In the genomic region with DNA sequence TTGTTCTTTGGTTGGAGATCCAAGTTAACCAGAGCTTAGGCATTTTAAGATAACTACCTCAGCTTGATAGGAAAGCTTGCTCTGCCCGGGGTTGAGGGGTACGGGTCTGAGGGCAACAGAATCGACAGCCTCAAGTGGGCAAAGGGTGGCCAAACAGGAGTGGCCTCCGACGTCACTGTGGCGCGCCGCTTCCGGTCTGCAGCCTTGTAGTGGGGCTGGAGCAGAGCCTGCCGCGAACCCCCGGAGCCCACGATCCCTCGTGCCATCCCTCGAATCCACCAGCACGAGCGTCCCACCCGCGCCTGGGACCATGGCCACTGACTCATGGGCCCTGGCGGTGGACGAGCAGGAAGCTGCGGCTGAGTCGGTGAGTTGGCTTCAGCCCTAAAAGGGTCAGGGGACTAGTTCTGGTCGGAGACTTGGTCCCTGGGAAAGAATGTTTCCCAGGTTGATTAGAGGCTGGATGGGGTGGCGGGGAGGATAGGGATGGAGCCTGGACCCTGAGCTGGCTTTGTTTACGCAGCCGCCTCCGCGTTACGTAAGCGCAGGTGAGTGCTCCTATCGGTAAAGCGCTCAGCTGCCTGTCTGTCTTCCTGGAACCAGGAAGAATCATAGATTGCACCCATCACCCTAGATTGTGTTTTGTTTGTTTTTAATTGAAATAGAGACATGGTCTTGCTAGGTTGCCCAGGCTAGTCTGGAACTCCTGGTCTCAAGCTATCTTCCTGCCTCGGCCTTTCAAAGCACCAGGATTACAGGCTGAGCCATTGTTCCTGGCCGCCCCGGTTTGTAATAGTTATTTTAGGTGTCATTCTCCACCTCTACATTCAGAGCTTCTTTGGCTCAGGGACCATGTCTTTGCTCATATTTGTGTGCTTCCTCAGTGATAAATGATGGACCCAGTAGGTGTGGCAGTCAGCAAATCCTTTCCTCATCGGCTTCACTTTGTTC, we compare ENCODE assay signal across 8 cellular contexts. TPM values are rescaled to one million over a fixed set of nuclear protein-coding genes. Genes with fewer than 3 reads are reported as not detected.
A peak's percentile ranks its signal among the peaks of the same experiment; 100 is the strongest.
DNase-seq lines count a peak whose midpoint lies in the region; ATAC-seq, FAIRE-seq and TF ChIP-seq lines count a peak whose summit lies in the region.

Gene DDX19B, plus strand, starts transcription at position 199 of the 951 bp plus-strand sequence. Its CDS starts 112 bp downstream, at position 311.

- ATAC-seq in GM18498 (IDR thresholded peaks at IDR 0.05; ENCODE audit: unreplicated experiment) (peak; percentile 94), HG03025 (IDR thresholded peaks at IDR 0.05; ENCODE audit: low FRiP score, unreplicated experiment) (peak; percentile 60)

- H3K36me3 ChIP-seq in spleen (peaks cover 0 to 26% (median 2%) of the 10 kb centered on the region in 6 donors), HAP-1 (replicated peaks) (no peaks in the 10 kb centered on the region)

- peak; percentile 50 for DNase-seq in NCI-H2171 (lab: John Stamatoyannopoulos, UW)
- peak; percentile 18 to 35 (median 23) for DNase-seq in activated CD4-positive, CD25-positive, alpha-beta regulatory T cell (lab: John Stamatoyannopoulos, UW)
- peak; percentile 87 for DNase-seq in cerebellar cortex (ENCODE audit: low spot score)
- peak; percentile 95 for DNase-seq in spleen
- no peak for DNase-seq in HAP-1 (ENCODE audit: low spot score in 2 of 2)

- TF ChIP-seq CTCF in spleen (IDR thresholded peaks at IDR 0.05 in 8 of 11, conservative IDR thresholded peaks at IDR 0.05 in 3 of 11): peak in 1 of 11 experiments; percentile 14

- peak within 1 kb of the TSS; percentile 63 to 87 (median 74) for H3K4me3 ChIP-seq in spleen
- no peak within 1 kb of the TSS for H3K4me3 ChIP-seq in HAP-1

- FAIRE-seq in islet of Langerhans (lab: Jason Lieb, UNC): peak; percentile 51

- 1 to 4% (median 1%) methylated on average over 25 to 37 of the region's 37 CpGs for WGBS in spleen, 5 donors

- intact Hi-C loops in spleen (cut with DNase I; ENCODE audit: low total_unique reads): loop anchor here (5.0 kb wide), 1 partner anchor 48 kb away; the partner anchor contains the start of gene DDX19A

- H3K9me3 ChIP-seq in spleen (peaks cover 0 to 16% (median 13%) of the 10 kb centered on the region in 8 donors), HAP-1 (peaks cover 6% of the 10 kb centered on the region)

- peak in 1 of 3 donors; percentile 55 for TF ChIP-seq POLR2A in spleen (IDR thresholded peaks at IDR 0.05)

- H3K4me1 ChIP-seq in spleen (peaks cover 3 to 53% (median 23%) of the 10 kb centered on the region in 6 donors), HAP-1 (no peaks in the 10 kb centered on the region)

- in situ Hi-C loops in HAP-1 (cut with MboI; ENCODE audit: low sequenced_read_pairs): no loop called here

- H3K27ac ChIP-seq in spleen: peak within 1 kb of the TSS; percentile 91 to 97 (median 95)

- H3K27me3 ChIP-seq in spleen (replicated peaks in 1 of 7) (no peaks in the 10 kb centered on the region), HAP-1 (ENCODE audit: low read depth) (no peaks in the 10 kb centered on the region)

RNA-seq across cellular contexts. Expression of gene DDX19B, which starts in this region (rescaled TPM):
- 10 to 100 TPM; 22.3 to 35.3 (median 28.6) TPM for total RNA-seq in spleen
- polyA plus RNA-seq in spleen: 10 to 100 TPM; 17.5 to 21.1 (median 18.7) TPM

Comparison
In these comparisons a context has a peak if more than half of its experiments do, and no peak if none do; other contexts are left out.
1. DNase-seq: peak in NCI-H2171 (single experiment), activated CD4-positive, CD25-positive, alpha-beta regulatory T cell (4 of 4), cerebellar cortex (single experiment) and spleen (single experiment); none in HAP-1 (0 of 2).